Comparison of ENCODE assay signal across 31 cellular contexts in genomic region chr1:243923292-243924171, GRCh38.
A peak's percentile ranks its signal among the peaks of the same experiment; 100 is the strongest.
DNase-seq lines count a peak whose midpoint lies in the region; ATAC-seq and TF ChIP-seq lines count a peak whose summit lies in the region.
"Had no signal": no experiment of that assay in that cellular context is flagged by ENCODE, and none has a peak within 500 bp of the region (broad histone marks: within the 10 kb centered on the region; RNA-seq: fewer than 3 reads in every experiment).

No MANE protein-coding gene starts in this region.

- DNase-seq in NT2/D1 (ENCODE audit: low read depth, low spot score) (no peak), astrocyte of the spinal cord (ENCODE audit: low read depth, low spot score) (peak; percentile 6), neuronal stem cell (ENCODE audit: low spot score) (no peak), NCI-H2227 (lab: John Stamatoyannopoulos, UW; ENCODE audit: unreplicated experiment) (no peak), BE2C (no peak), UCSD-AML1 (lab: John Stamatoyannopoulos, UW; ENCODE audit: unreplicated experiment) (no peak)
- DNase-seq: activated CD4-positive, alpha-beta T cell treated with anti-CD3 and anti-CD28 coated beads for 4 hours; activated effector memory CD4-positive, alpha-beta T cell treated with Interleukin-2 at 50 U/mL for 16 hours; activated naive CD8-positive, alpha-beta T cell treated with anti-CD3 and anti-CD28 coated beads, Interleukin-2, amount 10 ng/mL, durations not matched to agents 7 days and 5 days; activated T-cell treated with anti-CD3 and anti-CD28 coated beads for 4 hours; cerebellar nuclear complex; COR-L47; GF-D8; glutamatergic neuron; left ventricle myocardium superior; midbrain; MV-4-11; naive thymus-derived CD4-positive, alpha-beta T cell; NCI-H1694 treated with DMSO at 0.1 percent for 48 hours; NCI-H2171 treated with DMSO at 0.1 percent for 48 hours; NCI-H524 treated with DMSO at 0.1 percent for 48 hours; occipital lobe; Peyer's patch; stimulated activated CD4-positive, alpha-beta T cell treated with anti-CD3 and anti-CD28 coated beads, Interleukin-1b, Interleukin-23, amount 100 ng/mL, for 48 hours; stimulated activated CD8-positive, alpha-beta memory T cell treated with anti-CD3 and anti-CD28 coated beads, Interleukin-4, amount 100 ng/mL, for 48 hours; T-cell had no signal

- H3K14ac ChIP-seq in neuronal stem cell (ENCODE audit: low read length) = no peak overlapping the region

- no peak overlapping the region for H2BK5ac ChIP-seq in neuronal stem cell (ENCODE audit: low read length)

- peak overlapping the region; percentile 86 for H3K27ac ChIP-seq in ACC112 (ENCODE audit: low read depth, low read length)
- no peak overlapping the region for H3K27ac ChIP-seq in neuronal stem cell (replicated peaks; ENCODE audit: low read length)
- H3K27ac ChIP-seq: BLaER1 treated with 17β-estradiol and CSF1 and Interleukin-3, amounts not matched to agents 10 nM and 100 nM; Peyer's patch had no signal

- 0 out of 2 replicates have a peak, but pooled peaks cover 3% of the 10 kb centered on the region for H3K9me3 ChIP-seq in NT2/D1 (ENCODE audit: insufficient read depth, low read length)
- no peaks in the 10 kb centered on the region for H3K9me3 ChIP-seq in neuronal stem cell (replicated peaks in 1 of 2; ENCODE audit: control insufficient read depth in 2 of 2, insufficient read depth in 1 of 2, low read depth in 1 of 2, low read length in 2 of 2)
- no peaks in the 10 kb centered on the region for H3K9me3 ChIP-seq in BE2C
- H3K9me3 ChIP-seq: BLaER1 treated with 17β-estradiol and CSF1 and Interleukin-3, amounts not matched to agents 10 nM and 100 nM; HAP-1; Peyer's patch had no signal

- H4K8ac ChIP-seq in neuronal stem cell (ENCODE audit: low read depth, low read length) = no peak overlapping the region

- no peak overlapping the region for H4K91ac ChIP-seq in neuronal stem cell (ENCODE audit: low read depth, low read length, poor library complexity)

- H3K4ac ChIP-seq in neuronal stem cell (ENCODE audit: low read length) = no peak overlapping the region

- no peak overlapping the region for H3K23ac ChIP-seq in neuronal stem cell (ENCODE audit: low read depth, low read length, poor library complexity)

- H3K79me2 ChIP-seq in ACC112 (ENCODE audit: control insufficient read depth, insufficient read depth, low read length, unreplicated experiment) = no peaks in the 10 kb centered on the region

- peak overlapping the region; percentile 89 for H3K18ac ChIP-seq in neuronal stem cell (ENCODE audit: low read length)

- no peaks in the 10 kb centered on the region for H3K36me3 ChIP-seq in ACC112 (ENCODE audit: insufficient read depth, low read length)
- H3K36me3 ChIP-seq in NT2/D1 (ENCODE audit: insufficient read depth, insufficient read length, low read length) = no peaks in the 10 kb centered on the region
- H3K36me3 ChIP-seq in neuronal stem cell (replicated peaks in 1 of 2; ENCODE audit: control insufficient read depth in 2 of 2, insufficient read depth in 2 of 2, low read length in 2 of 2) = no peaks in the 10 kb centered on the region
- H3K36me3 ChIP-seq in BE2C = no peaks in the 10 kb centered on the region
- H3K36me3 ChIP-seq: BLaER1 treated with 17β-estradiol and CSF1 and Interleukin-3, amounts not matched to agents 10 nM and 100 nM; HAP-1; Peyer's patch had no signal

- H2BK15ac ChIP-seq in neuronal stem cell (ENCODE audit: low read length) = no peak overlapping the region

- H3K27me3 ChIP-seq in ACC112 (ENCODE audit: insufficient read depth, low read length) (no peaks in the 10 kb centered on the region), NT2/D1 (ENCODE audit: insufficient read depth, insufficient read length) (peaks cover 4% of the 10 kb centered on the region), neuronal stem cell (ENCODE audit: control insufficient read depth in 3 of 3, insufficient read depth in 3 of 3, low read depth in 1 of 3, low read length in 3 of 3) (no peaks in the 10 kb centered on the region), BE2C (no peaks in the 10 kb centered on the region)
- H3K27me3 ChIP-seq: BLaER1 treated with 17β-estradiol and CSF1 and Interleukin-3, amounts not matched to agents 10 nM and 100 nM had no signal

- no CpG with 5 or more reads among the region's 13 CpGs for WGBS in neuronal stem cell (ENCODE audit: extremely low coverage in 2 of 2, insufficient read length in 2 of 2, insufficient replicate concordance in 1 of 2), 2 donors

- peak overlapping the region; percentile 58 for H3K9ac ChIP-seq in NT2/D1 (ENCODE audit: insufficient read length, low read depth)
- H3K9ac ChIP-seq in neuronal stem cell (ENCODE audit: low read depth, low read length, poor library complexity) = no peak overlapping the region
- H3K9ac ChIP-seq: BLaER1 treated with 17β-estradiol and CSF1 and Interleukin-3, amounts not matched to agents 10 nM and 100 nM had no signal

- H3K4me3 ChIP-seq in ACC112 (ENCODE audit: low read depth, low read length) = no peak overlapping the region
- no peak overlapping the region for H3K4me3 ChIP-seq in NT2/D1 (ENCODE audit: insufficient read length, low read depth)
- H3K4me3 ChIP-seq in astrocyte of the spinal cord (ENCODE audit: low read depth, low read length) = no peak overlapping the region
- no peak overlapping the region for H3K4me3 ChIP-seq in neuronal stem cell (ENCODE audit: low read length in 2 of 2)
- no peak overlapping the region for H3K4me3 ChIP-seq in BE2C (ENCODE audit: low read depth, low read length)
- H3K4me3 ChIP-seq: BLaER1 treated with 17β-estradiol and CSF1 and Interleukin-3, amounts not matched to agents 10 nM and 100 nM; HAP-1; Peyer's patch; smooth muscle cell had no signal

- H2AFZ ChIP-seq in ACC112 (ENCODE audit: low read length, unreplicated experiment) = no peak overlapping the region
- no peak overlapping the region for H2AFZ ChIP-seq in neuronal stem cell (ENCODE audit: low read length)

- H3K79me1 ChIP-seq in neuronal stem cell (ENCODE audit: low read depth, low read length) = no peaks in the 10 kb centered on the region

- no peak overlapping the region for H2BK12ac ChIP-seq in neuronal stem cell (ENCODE audit: low read length)

- ATAC-seq in HG02571 (IDR thresholded peaks at IDR 0.05; ENCODE audit: unreplicated experiment) = no peak
- ATAC-seq: left ventricle myocardium superior; naive thymus-derived CD4-positive, alpha-beta T cell; T-cell had no signal

- in situ Hi-C loops in astrocyte of the spinal cord (cut with HindIII; ENCODE audit: low sequenced_read_pairs) = no loop called here

- TF ChIP-seq CTCF in astrocyte of the spinal cord (IDR thresholded peaks at IDR 0.05; ENCODE audit: low read depth, low read length) (no peak), BE2C (IDR thresholded peaks at IDR 0.05; ENCODE audit: low read depth, low read length) (no peak)

- H3K4me1 ChIP-seq in ACC112 (ENCODE audit: control insufficient read depth, insufficient read depth, low read length, unreplicated experiment) (peaks cover 40% of the 10 kb centered on the region), NT2/D1 (ENCODE audit: insufficient read depth, insufficient read length) (peaks cover 7% of the 10 kb centered on the region), neuronal stem cell (ENCODE audit: control insufficient read depth in 2 of 2, insufficient read depth in 1 of 2, low read depth in 1 of 2, low read length in 2 of 2) (peaks cover 14 to 29% of the 10 kb centered on the region in 2 donors), BE2C (no peaks in the 10 kb centered on the region)
- H3K4me1 ChIP-seq: Peyer's patch had no signal

- H2BK120ac ChIP-seq in neuronal stem cell (ENCODE audit: low read depth, low read length) = no peak overlapping the region

- H2AK5ac ChIP-seq in neuronal stem cell (ENCODE audit: low read depth, low read length) = peak overlapping the region; percentile 79

- H3K4me2 ChIP-seq in neuronal stem cell (ENCODE audit: insufficient read depth, low read length, poor library complexity, severe bottlenecking) = no peak overlapping the region
- H3K4me2 ChIP-seq: BLaER1 treated with 17β-estradiol and CSF1 and Interleukin-3, amounts not matched to agents 10 nM and 100 nM; smooth muscle cell had no signal
